10 cellular contexts compared by ENCODE assay signal in the genomic region with DNA sequence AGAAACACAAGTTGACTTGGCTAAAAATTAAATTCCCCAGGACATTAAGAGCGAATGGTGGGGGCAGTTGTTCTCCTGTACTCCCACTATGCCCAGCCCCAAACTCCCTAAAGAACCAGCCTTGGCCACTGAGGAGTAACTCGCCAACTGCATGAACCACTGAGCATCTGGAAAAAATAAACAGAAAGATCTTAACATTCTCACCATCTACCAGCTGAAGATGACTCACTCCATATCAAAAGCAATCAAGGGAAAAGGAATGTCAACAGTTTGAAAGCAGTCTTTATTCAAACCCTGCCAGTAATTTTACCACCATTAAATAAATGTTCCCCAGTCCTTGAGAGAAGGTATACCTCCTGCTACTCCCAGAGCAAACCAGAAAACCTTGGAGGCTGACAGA. TPM values are rescaled to one million over a fixed set of nuclear protein-coding genes. Genes with fewer than 3 reads are reported as not detected.
DNase-seq lines count a peak whose midpoint lies in the region; ATAC-seq, FAIRE-seq and TF ChIP-seq lines count a peak whose summit lies in the region.
"Had no signal": no experiment of that assay in that cellular context is flagged by ENCODE, and none has a peak within 500 bp of the region (broad histone marks: within the 10 kb centered on the region; RNA-seq: fewer than 3 reads in every experiment).

No MANE protein-coding gene starts in this region.

- no peak for TF ChIP-seq CTCF in mesothelial cell of epicardium (IDR thresholded peaks at IDR 0.05; ENCODE audit: unreplicated experiment)

- FAIRE-seq in GM12891 (lab: Jason Lieb, UNC): no peak

- ATAC-seq in GM19395 (IDR thresholded peaks at IDR 0.05; ENCODE audit: unreplicated experiment): no peak
- ATAC-seq: gastroesophageal sphincter had no signal

- no peaks in the 10 kb centered on the region for H3K27me3 Mint-ChIP-seq in mesothelial cell of epicardium (ENCODE audit: low read depth)

- peaks cover 18% of the 10 kb centered on the region for H3K4me1 Mint-ChIP-seq in mesothelial cell of epicardium

- no peak for TF ChIP-seq POLR2A in GM12891 (IDR thresholded peaks at IDR 0.05; ENCODE audit: low read depth, low read length)

- peaks cover 9% of the 10 kb centered on the region for H3K9me3 Mint-ChIP-seq in mesothelial cell of epicardium
- H3K9me3 Mint-ChIP-seq: neural progenitor cell had no signal

- H3K27ac ChIP-seq in caudate nucleus (ENCODE audit: low read depth, low read length): peak overlapping the region; percentile 81
- H3K27ac ChIP-seq: neural progenitor cell had no signal

- DNase-seq in COLO829 (ENCODE audit: low spot score) (peak; percentile 98), NCI-H1105 treated with DMSO at 0.1 percent for 48 hours (lab: John Stamatoyannopoulos, UW) (peak; percentile 17), caudate nucleus (lab: John Stamatoyannopoulos, UW) (peak in 1 of 61 donors; percentile 17), mesothelial cell of epicardium (ENCODE audit: low spot score in 2 of 2, unreplicated experiment in 2 of 2) (no peak), GM12891 (ENCODE audit: insufficient read length, low spot score) (no peak), NCI-H1048 (lab: John Stamatoyannopoulos, UW) (no peak), occipital lobe (lab: John Stamatoyannopoulos, UW) (no peak)

- H3K4me3 Mint-ChIP-seq in mesothelial cell of epicardium: no peak overlapping the region
- H3K4me3 Mint-ChIP-seq: neural progenitor cell had no signal

- H3K36me3 Mint-ChIP-seq in mesothelial cell of epicardium: no peaks in the 10 kb centered on the region

- H3K27ac Mint-ChIP-seq in mesothelial cell of epicardium: peak overlapping the region; percentile 81
- H3K27ac Mint-ChIP-seq: neural progenitor cell had no signal

TF ChIP-seq in GM12891, 5 proteins besides CTCF, POLR2A, EP300 and RAD21:
- TF ChIP-seq SPI1 (IDR thresholded peaks at IDR 0.05; ENCODE audit: low read depth, low read length): no peak
- TF ChIP-seq PAX5 (IDR thresholded peaks at IDR 0.05; ENCODE audit: insufficient read depth, low read length, severe bottlenecking): no peak
- TF ChIP-seq POU2F2 (IDR thresholded peaks at IDR 0.05; ENCODE audit: low read depth, low read length): no peak
- TF ChIP-seq TAF1 (IDR thresholded peaks at IDR 0.05; ENCODE audit: low read depth, low read length): no peak
- TF ChIP-seq POLR2AphosphoS5 (IDR thresholded peaks at IDR 0.05; ENCODE audit: low read depth, low read length): no peak

RNA-seq across cellular contexts. Expression of a gene that starts 45.4 kb away (rescaled TPM):
- total RNA-seq in mesothelial cell of epicardium: 10.8 to 12.1 TPM (median 11.7 TPM) in 3 replicates
- not detected for polyA plus RNA-seq in GM12891 (2012; ENCODE audit: low read depth, missing spikeins)
- total RNA-seq in occipital lobe: 39.0 TPM

Comparison
In these comparisons a context has a peak if more than half of its experiments do, and no peak if none do; other contexts are left out.
1. DNase-seq: peak in COLO829 (single experiment) and NCI-H1105 treated with DMSO at 0.1 percent for 48 hours (single experiment); none in mesothelial cell of epicardium (0 of 2), GM12891 (single experiment), NCI-H1048 (single experiment) and occipital lobe (single experiment).